In the genomic region with DNA sequence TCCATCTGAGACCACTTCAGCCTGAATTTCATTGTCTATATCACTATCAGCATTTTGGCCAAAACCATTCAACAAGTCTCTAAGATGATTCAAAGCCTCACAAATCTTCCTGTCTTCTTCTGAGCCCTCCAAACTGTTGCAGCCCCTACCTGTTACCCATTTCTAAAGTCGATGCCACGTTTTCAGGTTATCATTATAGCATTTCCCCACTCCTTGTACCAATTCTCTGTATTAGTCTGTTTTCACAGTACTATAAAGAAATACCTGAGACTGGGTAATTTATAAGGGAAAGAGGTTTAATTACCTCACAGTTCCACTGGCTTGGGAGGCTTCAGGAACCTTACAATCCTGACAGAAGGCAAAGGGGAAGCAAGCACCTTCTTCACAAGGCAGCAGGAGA, we compare ENCODE assay signal across 7 cellular contexts.
"Had no signal": no experiment of that assay in that cellular context is flagged by ENCODE, and none has a peak within 500 bp of the region (broad histone marks: within the 10 kb centered on the region; RNA-seq: fewer than 3 reads in every experiment).

No MANE protein-coding gene starts in this region.

- H3K4me3 Mint-ChIP-seq: IgD-negative memory B cell had no signal

- DNase-seq: IMR-90, KBM-7, KG1 had no signal

- H3K4me1 Mint-ChIP-seq: IgD-negative memory B cell had no signal

- FAIRE-seq: HepG2 had no signal

- H3K27ac ChIP-seq: HL-60, KMS-11 had no signal

- H3K9ac ChIP-seq: KMS-11 had no signal

- ATAC-seq: HepG2 had no signal

- H3K27ac Mint-ChIP-seq: IgD-negative memory B cell had no signal

- H3K4me2 ChIP-seq: KMS-11 had no signal
